ENCODE assay signal across 12 cellular contexts in the genomic region with DNA sequence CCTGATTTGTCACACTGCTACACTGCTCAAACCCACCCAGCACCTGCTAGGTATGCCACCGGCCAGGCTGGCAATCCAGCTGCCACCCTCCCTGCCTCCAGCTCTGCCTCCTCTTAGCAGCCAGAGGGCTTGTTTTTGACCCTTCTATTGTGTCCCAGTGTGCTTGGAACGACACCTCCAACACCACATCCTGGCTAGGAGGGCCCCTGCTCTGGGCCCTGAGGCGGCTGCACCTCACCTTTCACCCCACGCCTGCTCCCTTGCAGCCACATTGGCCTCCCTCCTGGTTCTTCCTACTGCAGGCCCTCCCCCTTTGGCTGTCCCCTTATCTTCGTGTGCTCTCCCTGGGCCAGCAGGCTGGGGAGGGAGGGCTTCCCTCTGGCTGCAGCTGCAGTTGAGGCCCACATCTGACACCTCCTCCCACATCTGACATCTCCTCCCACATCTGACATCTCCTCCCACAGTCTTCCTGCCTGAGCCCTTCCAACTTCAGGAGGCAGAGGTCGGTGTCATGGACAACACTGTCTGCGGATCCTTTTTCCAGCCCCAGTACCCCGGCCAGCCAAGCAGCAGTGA. TPM values are rescaled to one million over a fixed set of nuclear protein-coding genes. Genes with fewer than 3 reads are reported as not detected.
"Had no signal": no experiment of that assay in that cellular context is flagged by ENCODE, and none has a peak within 500 bp of the region (broad histone marks: within the 10 kb centered on the region; RNA-seq: fewer than 3 reads in every experiment).

No MANE protein-coding gene starts in this region.

RNA-seq across cellular contexts. Expression of gene CFC1, which starts 23.1 kb away (rescaled TPM):
- total RNA-seq: activated CD4-positive, alpha-beta memory T cell treated with anti-CD3 and anti-CD28 coated beads, Interleukin-2, amount 10 ng/mL, durations not matched to agents 7 days and 5 days; activated CD8-positive, alpha-beta memory T cell treated with anti-CD3 and anti-CD28 coated beads for 36 hours; activated naive CD8-positive, alpha-beta T cell treated with anti-CD3 and anti-CD28 coated beads for 36 hours; activated T-cell treated with anti-CD3 and anti-CD28 coated beads, Interleukin-2, amount 50 U/mL, for 72 hours; activated T-helper 17 cell treated with anti-CD3 and anti-CD28 coated beads, Interleukin-2, amount 50 U/mL, for 72 hours; ascending aorta; M059J; OCI-LY7; PC-9; SJCRH30; T-helper 1 cell treated with Interleukin-12 subunit alpha and Interleukin-12 subunit beta and Interleukin-4 antibody, amounts not matched to agents 30 ng/mL and 1 ng/mL, for 36 hours; T-helper 2 cell treated with Interferon-gamma antibody and Interleukin-4, amounts not matched to agents 100 ng/mL and 5 ng/mL, for 36 hours had no signal

RNA-seq across cellular contexts. Expression of gene POTEJ, which starts 34.9 kb away (rescaled TPM):
- total RNA-seq: activated CD4-positive, alpha-beta memory T cell treated with anti-CD3 and anti-CD28 coated beads, Interleukin-2, amount 10 ng/mL, durations not matched to agents 7 days and 5 days; activated CD8-positive, alpha-beta memory T cell treated with anti-CD3 and anti-CD28 coated beads for 36 hours; activated naive CD8-positive, alpha-beta T cell treated with anti-CD3 and anti-CD28 coated beads for 36 hours; activated T-cell treated with anti-CD3 and anti-CD28 coated beads, Interleukin-2, amount 50 U/mL, for 72 hours; activated T-helper 17 cell treated with anti-CD3 and anti-CD28 coated beads, Interleukin-2, amount 50 U/mL, for 72 hours; ascending aorta; M059J; PC-9; T-helper 1 cell treated with Interleukin-12 subunit alpha and Interleukin-12 subunit beta and Interleukin-4 antibody, amounts not matched to agents 30 ng/mL and 1 ng/mL, for 36 hours; T-helper 2 cell treated with Interferon-gamma antibody and Interleukin-4, amounts not matched to agents 100 ng/mL and 5 ng/mL, for 36 hours had no signal

RNA-seq across cellular contexts. Expression of gene CFC1B, which starts 55.3 kb away (rescaled TPM):
- total RNA-seq: activated CD4-positive, alpha-beta memory T cell treated with anti-CD3 and anti-CD28 coated beads, Interleukin-2, amount 10 ng/mL, durations not matched to agents 7 days and 5 days; activated CD8-positive, alpha-beta memory T cell treated with anti-CD3 and anti-CD28 coated beads for 36 hours; activated naive CD8-positive, alpha-beta T cell treated with anti-CD3 and anti-CD28 coated beads for 36 hours; activated T-cell treated with anti-CD3 and anti-CD28 coated beads, Interleukin-2, amount 50 U/mL, for 72 hours; activated T-helper 17 cell treated with anti-CD3 and anti-CD28 coated beads, Interleukin-2, amount 50 U/mL, for 72 hours; ascending aorta; M059J; OCI-LY7; PC-9; SJCRH30; T-helper 1 cell treated with Interleukin-12 subunit alpha and Interleukin-12 subunit beta and Interleukin-4 antibody, amounts not matched to agents 30 ng/mL and 1 ng/mL, for 36 hours; T-helper 2 cell treated with Interferon-gamma antibody and Interleukin-4, amounts not matched to agents 100 ng/mL and 5 ng/mL, for 36 hours had no signal
